Comparison of ENCODE assay signal across 1 cellular context in the genomic region with DNA sequence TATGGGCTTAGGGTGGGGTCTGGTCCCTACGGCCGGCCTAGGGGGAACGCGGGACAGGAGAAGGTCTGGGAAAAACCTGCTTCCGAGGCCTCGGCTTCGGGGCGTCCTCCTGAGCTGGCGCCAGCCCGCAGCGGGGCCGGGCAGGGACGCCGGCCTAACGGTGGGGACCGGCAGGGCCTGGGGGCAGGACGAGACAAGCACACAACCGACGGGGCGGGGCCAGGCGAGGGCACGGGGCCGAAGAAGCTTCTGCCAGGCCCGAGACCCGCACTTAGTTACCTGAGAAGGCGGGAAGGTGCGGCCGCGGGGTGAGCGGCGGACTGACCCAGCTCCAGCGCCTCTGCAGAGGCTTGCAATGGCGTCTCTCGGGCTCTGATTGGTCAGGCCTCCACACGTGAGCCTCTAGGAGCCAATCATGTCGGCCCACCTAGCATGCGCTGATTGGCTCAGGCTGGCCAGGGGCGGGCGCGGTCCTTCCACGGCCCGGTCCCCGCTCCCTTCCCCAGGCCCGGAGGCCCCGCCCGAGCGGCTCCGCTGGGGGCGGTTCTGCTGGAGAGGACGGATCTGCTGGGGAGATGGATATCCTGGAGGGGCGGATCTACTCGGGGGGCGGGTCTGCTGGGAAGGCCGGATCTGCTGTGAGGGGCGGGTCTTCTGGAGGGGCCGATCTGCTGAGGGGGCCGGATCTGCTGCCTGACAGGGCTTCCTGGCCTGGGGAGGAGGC.
TF ChIP-seq lines count a peak whose summit lies in the region.

No MANE protein-coding gene starts in this region.

TF ChIP-seq in IMR-90, 13 proteins besides CTCF, POLR2A, EP300 and RAD21 (continued from another document):
- TF ChIP-seq, protein P1, sequence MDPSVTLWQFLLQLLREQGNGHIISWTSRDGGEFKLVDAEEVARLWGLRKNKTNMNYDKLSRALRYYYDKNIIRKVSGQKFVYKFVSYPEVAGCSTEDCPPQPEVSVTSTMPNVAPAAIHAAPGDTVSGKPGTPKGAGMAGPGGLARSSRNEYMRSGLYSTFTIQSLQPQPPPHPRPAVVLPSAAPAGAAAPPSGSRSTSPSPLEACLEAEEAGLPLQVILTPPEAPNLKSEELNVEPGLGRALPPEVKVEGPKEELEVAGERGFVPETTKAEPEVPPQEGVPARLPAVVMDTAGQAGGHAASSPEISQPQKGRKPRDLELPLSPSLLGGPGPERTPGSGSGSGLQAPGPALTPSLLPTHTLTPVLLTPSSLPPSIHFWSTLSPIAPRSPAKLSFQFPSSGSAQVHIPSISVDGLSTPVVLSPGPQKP (IDR thresholded peaks at IDR 0.05; ENCODE audit: borderline replicate concordance, low read depth, low read length) = no peak
- TF ChIP-seq CEBPB (IDR thresholded peaks at IDR 0.05; ENCODE audit: low read depth, low read length) (no peak), NFE2L2 (IDR thresholded peaks at IDR 0.05; ENCODE audit: low read depth, low read length) (no peak), SMC3 (IDR thresholded peaks at IDR 0.05; ENCODE audit: low read depth, low read length) (no peak), MAZ (IDR thresholded peaks at IDR 0.05; ENCODE audit: borderline replicate concordance, low read depth, low read length) (peak; percentile 91), FOS (IDR thresholded peaks at IDR 0.05; ENCODE audit: low read depth, low read length) (peak; percentile 86)
TF ChIP-seq in IMR-90: peak in this region for 6.
